1 cellular context compared by ENCODE assay signal in genomic region chr14:53742226-53742607, GRCh38.
TF ChIP-seq lines count a peak whose summit lies in the region.

No MANE protein-coding gene starts in this region.

TF ChIP-seq in H1, 55 proteins besides CTCF, POLR2A, EP300 and RAD21 (continued from another document):
- TF ChIP-seq TEAD4 (IDR thresholded peaks at IDR 0.05; ENCODE audit: low read depth, low read length) (peak; percentile 24; the same call in 1 of the 2 replicates), HDAC2 (IDR thresholded peaks at IDR 0.05; ENCODE audit: borderline replicate concordance in 1 of 2, low read depth in 2 of 2, low read length in 2 of 2) (no peak), TCF12 (IDR thresholded peaks at IDR 0.05; ENCODE audit: low read depth, low read length) (0 out of 2 replicates have a peak, but pooled peaks have one; percentile 33), E2F6 (IDR thresholded peaks at IDR 0.05) (no peak), POLR2AphosphoS5 (IDR thresholded peaks at IDR 0.05; ENCODE audit: low read depth, low read length) (no peak), CREB1 (IDR thresholded peaks at IDR 0.05) (no peak), SIN3A (conservative IDR thresholded peaks at IDR 0.05 in 1 of 2, IDR thresholded peaks at IDR 0.05 in 1 of 2; ENCODE audit: low read depth in 1 of 2, low read length in 2 of 2) (0 out of 4 replicates have a peak, but pooled peaks of 1 of the 2 experiments have one; percentile 50), CHD7 (IDR thresholded peaks at IDR 0.05; ENCODE audit: insufficient replicate concordance, low read length) (peak; percentile 95)
